ENCODE assay signal across 8 cellular contexts in genomic region chr15:74540135-74540760, GRCh38. TPM values are rescaled to one million over a fixed set of nuclear protein-coding genes. Genes with fewer than 3 reads are reported as not detected.
A peak's percentile ranks its signal among the peaks of the same experiment; 100 is the strongest.
DNase-seq lines count a peak whose midpoint lies in the region; ATAC-seq, FAIRE-seq and TF ChIP-seq lines count a peak whose summit lies in the region.

No MANE protein-coding gene starts in this region.

- H3K9me3 Mint-ChIP-seq in Caco-2 (ENCODE audit: unreplicated experiment) (no peaks in the 10 kb centered on the region), GM23338 (no peaks in the 10 kb centered on the region)

- H3K36me3 Mint-ChIP-seq in Caco-2 (ENCODE audit: insufficient read depth, unreplicated experiment) (peaks cover 20% of the 10 kb centered on the region), GM23338 (ENCODE audit: low read depth) (peaks cover 20% of the 10 kb centered on the region)

- H3K4me1 ChIP-seq in Caco-2, result peaks cover 12% of the 10 kb centered on the region
- H3K4me1 ChIP-seq in GM23338 (ENCODE audit: insufficient read depth), result peaks cover 29% of the 10 kb centered on the region
- peaks cover 0 to 7% of the 10 kb centered on the region in 2 donors for H3K4me1 ChIP-seq in esophagus (ENCODE audit: control insufficient read depth in 2 of 2, insufficient read depth in 2 of 2, low read length in 1 of 2)
- H3K4me1 ChIP-seq in pancreas, result peaks cover 0 to 13% (median 9%) of the 10 kb centered on the region in 3 donors

- H3K4me3 Mint-ChIP-seq in Caco-2 (ENCODE audit: unreplicated experiment), result peak overlapping the region; percentile 87
- H3K4me3 Mint-ChIP-seq in GM23338, result peak overlapping the region; percentile 96

- H3K4me1 Mint-ChIP-seq in Caco-2 (ENCODE audit: low read depth, unreplicated experiment) (peaks cover 13% of the 10 kb centered on the region), GM23338 (peaks cover 23% of the 10 kb centered on the region)

- no peaks in the 10 kb centered on the region for H3K9me2 ChIP-seq in GM23338 (ENCODE audit: insufficient read depth)

- H3K27me3 ChIP-seq in Caco-2 (replicated peaks; ENCODE audit: control insufficient read depth, insufficient read depth, low read length) (no peaks in the 10 kb centered on the region), GM23338 (ENCODE audit: insufficient read depth) (no peaks in the 10 kb centered on the region), esophagus (ENCODE audit: control insufficient read depth in 1 of 2, insufficient read depth in 2 of 2, low read length in 2 of 2) (no peaks in the 10 kb centered on the region), pancreas (no peaks in the 10 kb centered on the region)

- CTCF ChIA-PET in Caco-2 (lab: Charles Lee), result interaction anchor here (0.6 to 1.6 kb wide), 7 partner anchors 11 to 230 kb away, joined by 3 to 10 read pairs (median 4); partner anchors contain the start of gene UBL7

- H3K36me3 ChIP-seq in Caco-2 (ENCODE audit: control insufficient read depth, insufficient read depth, low read length), result no peaks in the 10 kb centered on the region
- peaks cover 16% of the 10 kb centered on the region for H3K36me3 ChIP-seq in GM23338 (ENCODE audit: insufficient read depth)
- H3K36me3 ChIP-seq in SK-N-MC (ENCODE audit: insufficient read depth, low read length), result no peaks in the 10 kb centered on the region
- peaks cover 0 to 2% of the 10 kb centered on the region in 2 donors for H3K36me3 ChIP-seq in esophagus (ENCODE audit: control insufficient read depth in 2 of 2, insufficient read depth in 2 of 2, low read length in 1 of 2)
- no peaks in the 10 kb centered on the region for H3K36me3 ChIP-seq in pancreas

- DNase-seq in Caco-2 (peak in 1 of 2 experiments; percentile 18), GM23338 (ENCODE audit: low spot score) (peak; percentile 33), SK-N-MC (ENCODE audit: low read depth, low spot score) (no peak), pancreas (no peak), OCI-M2 (lab: John Stamatoyannopoulos, UW; ENCODE audit: unreplicated experiment) (no peak), NCI-H1930 (lab: John Stamatoyannopoulos, UW) (no peak)

- peak overlapping the region; percentile 80; the same call in 1 of the 2 replicates for H2AFZ ChIP-seq in GM23338

- TF ChIP-seq CTCF in Caco-2 (IDR thresholded peaks at IDR 0.05; ENCODE audit: insufficient read depth in 1 of 2, low read depth in 1 of 2, low read length in 1 of 2, severe bottlenecking in 1 of 2, unreplicated experiment in 1 of 2) (no peak), GM23338 (conservative IDR thresholded peaks at IDR 0.05; ENCODE audit: low read depth in 2 of 2) (no peak), pancreas (IDR thresholded peaks at IDR 0.05) (no peak)

- H3K4me3 ChIP-seq in Caco-2 (ENCODE audit: low read depth, low read length) (peak overlapping the region; percentile 54), GM23338 (peak overlapping the region; percentile 99), SK-N-MC (peak overlapping the region; percentile 85), esophagus (ENCODE audit: low read depth in 1 of 2, low read length in 2 of 2) (peak overlapping the region; percentile 67 to 72), pancreas (peak overlapping the region; percentile 59 to 96 (median 76))

- 3 to 5% methylated on average over 19 of the region's 19 CpGs for WGBS in esophagus, 2 donors
- 2 to 3% methylated on average over 19 of the region's 19 CpGs for WGBS in pancreas, 2 donors

- H3K27ac Mint-ChIP-seq in Caco-2 (ENCODE audit: unreplicated experiment) (peak overlapping the region; percentile 86), GM23338 (peak overlapping the region; percentile 95)

- H4K20me1 ChIP-seq in GM23338 (replicated peaks; ENCODE audit: insufficient read depth), result peaks cover 12% of the 10 kb centered on the region

- peak overlapping the region; percentile 100 for H3K4me2 ChIP-seq in GM23338

- intact Hi-C loops in Caco-2 (cut with micrococcal nuclease; ENCODE audit: unreplicated experiment), result loop anchor here (2.0 to 5.0 kb wide), 4 partner anchors 37 to 98 kb away; no protein-coding TSS in a partner anchor
- intact Hi-C loops in pancreas (cut with DNase I), result loop anchor here in 1 of 3 donors (10.0 kb wide), 1 partner anchor 75 kb away; the partner anchor contains the start of gene CLK3

- POLR2A ChIA-PET in Caco-2 (lab: Charles Lee), result interaction anchor here (0.6 to 1.1 kb wide), 9 partner anchors 10 to 152 kb away, joined by 3 to 15 read pairs (median 5); partner anchors contain the start of genes CLK3 and UBL7

- H3K9ac ChIP-seq in SK-N-MC (ENCODE audit: insufficient read length), result peak overlapping the region; percentile 87

- H3K9me3 ChIP-seq in Caco-2 (no peaks in the 10 kb centered on the region), SK-N-MC (ENCODE audit: low read depth, low read length) (no peaks in the 10 kb centered on the region), esophagus (ENCODE audit: control insufficient read depth in 2 of 2, insufficient read depth in 1 of 2, low read depth in 1 of 2, low read length in 1 of 2) (no peaks in the 10 kb centered on the region), pancreas (no peaks in the 10 kb centered on the region)

- H3K27me3 Mint-ChIP-seq in Caco-2 (ENCODE audit: insufficient read depth, unreplicated experiment) (no peaks in the 10 kb centered on the region), GM23338 (ENCODE audit: insufficient read depth, low read depth, poor library complexity) (peaks cover 9% of the 10 kb centered on the region)

- BruUV-seq in Caco-2 (replicated peaks; lab: Mats Ljungman, UMichigan), result TSS peak; percentile 98

- peaks cover 60% of the 10 kb centered on the region for H3K79me2 ChIP-seq in GM23338 (replicated peaks; ENCODE audit: insufficient read depth)

- FAIRE-seq in pancreas (lab: Jason Lieb, UNC), result no peak

- peaks cover 13% of the 10 kb centered on the region; the same call in 1 of the 2 replicates for H3F3A ChIP-seq in GM23338 (replicated peaks; ENCODE audit: low read depth)

- ATAC-seq in GM23338 (no peak), pancreas (no peak), HG03565 (IDR thresholded peaks at IDR 0.05; ENCODE audit: unreplicated experiment) (no peak)

- H3K27ac ChIP-seq in GM23338 (ENCODE audit: low read depth) (peak overlapping the region; percentile 98), SK-N-MC (peak overlapping the region; percentile 72; the same call in 1 of the 2 replicates), esophagus (ENCODE audit: low read depth in 2 of 2, low read length in 1 of 2) (peak overlapping the region; percentile 83 to 90), pancreas (peak overlapping the region; percentile 24 to 64 (median 44))

TF ChIP-seq in GM23338, 12 proteins besides CTCF, POLR2A, EP300 and RAD21 (continues in another document):
- TF ChIP-seq EZH2 (IDR thresholded peaks at IDR 0.05; ENCODE audit: low read depth, unreplicated experiment), result no peak
- no peak for TF ChIP-seq POLR2AphosphoS5 (IDR thresholded peaks at IDR 0.05; ENCODE audit: low read depth)
- TF ChIP-seq JUNB (IDR thresholded peaks at IDR 0.05; ENCODE audit: unreplicated experiment), result no peak
- no peak for TF ChIP-seq ETS1 (IDR thresholded peaks at IDR 0.05)
- no peak for TF ChIP-seq ZNF331 (CRISPR knock-in tag; IDR thresholded peaks at IDR 0.05; ENCODE audit: low read depth)
- no peak for TF ChIP-seq REST (IDR thresholded peaks at IDR 0.05; ENCODE audit: unreplicated experiment)
- no peak for TF ChIP-seq NANOG (IDR thresholded peaks at IDR 0.05; ENCODE audit: borderline replicate concordance)
- no peak for TF ChIP-seq ZNF114 (CRISPR knock-in tag; IDR thresholded peaks at IDR 0.05)

RNA-seq across cellular contexts. Expression of gene ARID3B, which starts 0.8 kb away (rescaled TPM):
- total RNA-seq in Caco-2 (2022) (36.1 and 37.0 TPM in 2 replicates), pancreas (1 to 10 TPM; 2.9 to 4.5 (median 3.5) TPM)
- 114 and 147 TPM in 2 replicates for total RNA-seq in GM23338 (2014; rRNA removed; shearing (Covaris generic))
- polyA plus RNA-seq in GM23338 (2016; fragmentation: Nextera tagmentation; extraction: Ambion mirVana) (65.5 and 72.8 TPM in 2 replicates), esophagus (1 to 10 TPM; 2.6 to 5.0 TPM), pancreas (1 to 10 TPM; 4.2 to 4.8 TPM)

Comparison
In these comparisons a context has a peak if more than half of its experiments do, and no peak if none do; other contexts are left out.
1. H3K27ac ChIP-seq: peak in every context shown above with its lines; median percentile 98 in GM23338; 86 in esophagus; 72 in SK-N-MC; 44 in pancreas.